In genomic region chr3:77655421-77655820, GRCh38 we compare ENCODE assay signal across 22 cellular contexts.
"Had no signal": no experiment of that assay in that cellular context is flagged by ENCODE, and none has a peak within 500 bp of the region (broad histone marks: within the 10 kb centered on the region; RNA-seq: fewer than 3 reads in every experiment).

No MANE protein-coding gene starts in this region.

- H3K27me3 Mint-ChIP-seq: effector memory CD8-positive, alpha-beta T cell; naive thymus-derived CD4-positive, alpha-beta T cell had no signal

- H3K4me1 Mint-ChIP-seq: immature natural killer cell; naive thymus-derived CD4-positive, alpha-beta T cell; nephron; stimulated activated effector memory CD8-positive, alpha-beta T cell treated with anti-CD3 and anti-CD28 coated beads, Interleukin-12 subunit alpha, Interleukin-12 subunit beta, amount 100 ng/mL, for 72 hours had no signal

- H3K27ac Mint-ChIP-seq: effector memory CD8-positive, alpha-beta T cell; immature natural killer cell; naive thymus-derived CD4-positive, alpha-beta T cell; nephron; stimulated activated effector memory CD8-positive, alpha-beta T cell treated with anti-CD3 and anti-CD28 coated beads, Interleukin-12 subunit alpha, Interleukin-12 subunit beta, amount 100 ng/mL, for 72 hours had no signal

- H3K36me3 Mint-ChIP-seq: immature natural killer cell; stimulated activated effector memory CD8-positive, alpha-beta T cell treated with anti-CD3 and anti-CD28 coated beads, Interleukin-12 subunit alpha, Interleukin-12 subunit beta, amount 100 ng/mL, for 72 hours had no signal

- H3K4me3 Mint-ChIP-seq: effector memory CD8-positive, alpha-beta T cell; immature natural killer cell; naive thymus-derived CD4-positive, alpha-beta T cell; nephron; stimulated activated effector memory CD8-positive, alpha-beta T cell treated with anti-CD3 and anti-CD28 coated beads, Interleukin-12 subunit alpha, Interleukin-12 subunit beta, amount 100 ng/mL, for 72 hours had no signal

- ATAC-seq: effector memory CD8-positive, alpha-beta T cell; foreskin keratinocyte; left lobe of liver; naive thymus-derived CD4-positive, alpha-beta T cell; psoas muscle; right cardiac atrium; stimulated activated effector memory CD8-positive, alpha-beta T cell treated with anti-CD3 and anti-CD28 coated beads, Interleukin-12 subunit alpha, Interleukin-12 subunit beta, amount 100 ng/mL, for 72 hours had no signal

- DNase-seq: effector memory CD8-positive, alpha-beta T cell; foreskin keratinocyte; hypothalamus; immature natural killer cell; mesendoderm; midbrain; naive thymus-derived CD4-positive, alpha-beta T cell; nucleus accumbens; ovary; posterior cingulate gyrus; psoas muscle; right cardiac atrium; sigmoid colon; stimulated activated CD4-positive, alpha-beta T cell treated with anti-CD3 and anti-CD28 coated beads, Interleukin-2, amount 100 ng/mL, for 24 hours; stimulated activated CD4-positive, alpha-beta T cell treated with anti-CD3 and anti-CD28 coated beads, Interleukin-4, amount 100 ng/mL, for 24 hours; stimulated activated naive CD4-positive, alpha-beta T cell treated with Interleukin-2 at 50 U/mL for 16 hours; stomach; thyroid gland; trophoblast cell had no signal
